12 cellular contexts compared by ENCODE assay signal in the genomic region with DNA sequence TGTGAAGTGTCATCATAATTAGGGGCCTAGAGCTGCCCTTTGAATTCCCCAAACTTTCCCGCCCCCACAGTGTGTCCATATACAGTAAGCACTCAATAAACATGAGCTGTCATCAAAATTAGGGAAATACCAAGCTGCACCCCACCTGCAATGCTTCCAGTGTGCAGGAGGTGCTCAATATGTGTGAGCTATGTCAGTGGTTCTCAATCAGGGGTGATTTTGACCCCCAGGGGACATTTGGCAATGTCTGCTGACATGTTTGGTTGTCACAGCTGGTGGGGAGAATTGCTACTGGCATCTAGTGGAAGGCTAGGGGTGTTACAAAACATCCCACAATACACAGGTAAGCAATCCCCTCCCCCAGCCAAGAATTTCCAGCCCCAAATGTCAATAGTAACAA. TPM values are rescaled to one million over a fixed set of nuclear protein-coding genes. Genes with fewer than 3 reads are reported as not detected.
A peak's percentile ranks its signal among the peaks of the same experiment; 100 is the strongest.
DNase-seq lines count a peak whose midpoint lies in the region; ATAC-seq and TF ChIP-seq lines count a peak whose summit lies in the region.
"Had no signal": no experiment of that assay in that cellular context is flagged by ENCODE, and none has a peak within 500 bp of the region (broad histone marks: within the 10 kb centered on the region; RNA-seq: fewer than 3 reads in every experiment).

No MANE protein-coding gene starts in this region.

- intact Hi-C loops in breast epithelium (cut with DNase I; ENCODE audit: low total_unique reads) = loop anchor here (10.0 kb wide), 1 partner anchor 54 kb away; no protein-coding TSS in a partner anchor

- peaks cover 30% of the 10 kb centered on the region for H3K4me1 Mint-ChIP-seq in stimulated activated naive CD8-positive, alpha-beta T cell treated with anti-CD3 and anti-CD28 coated beads, Interleukin-15, amount 100 ng/mL, for 72 hours

- peak; percentile 55 for ATAC-seq in stimulated activated naive CD8-positive, alpha-beta T cell treated with anti-CD3 and anti-CD28 coated beads, Interleukin-15, amount 100 ng/mL, for 72 hours
- ATAC-seq in HG02840 (IDR thresholded peaks at IDR 0.05; ENCODE audit: low FRiP score, unreplicated experiment) = no peak
- ATAC-seq: left colon had no signal

- H4K20me1 ChIP-seq in Loucy (ENCODE audit: insufficient read depth, low read length, poor library complexity, severe bottlenecking) = no peaks in the 10 kb centered on the region

- H3K27me3 Mint-ChIP-seq in stimulated activated naive CD8-positive, alpha-beta T cell treated with anti-CD3 and anti-CD28 coated beads, Interleukin-15, amount 100 ng/mL, for 72 hours = no peaks in the 10 kb centered on the region

- H3K9me3 ChIP-seq in breast epithelium (no peaks in the 10 kb centered on the region), Loucy (ENCODE audit: insufficient read depth, low read depth, low read length) (no peaks in the 10 kb centered on the region)
- H3K9me3 ChIP-seq: esophagus muscularis mucosa had no signal

- no peak for TF ChIP-seq POLR2A in breast epithelium (IDR thresholded peaks at IDR 0.05)

- no peak overlapping the region for H2AFZ ChIP-seq in Loucy (ENCODE audit: low read length)

- peak overlapping the region; percentile 39 to 62 for H3K4me3 Mint-ChIP-seq in stimulated activated naive CD8-positive, alpha-beta T cell treated with anti-CD3 and anti-CD28 coated beads, Interleukin-15, amount 100 ng/mL, for 72 hours

- no peaks in the 10 kb centered on the region for H3K9me3 Mint-ChIP-seq in stimulated activated naive CD8-positive, alpha-beta T cell treated with anti-CD3 and anti-CD28 coated beads, Interleukin-15, amount 100 ng/mL, for 72 hours

- H3K27me3 ChIP-seq in breast epithelium = peaks cover 0 to 42% of the 10 kb centered on the region in 2 donors
- H3K27me3 ChIP-seq in Loucy (ENCODE audit: insufficient read depth, low read length, poor library complexity, severe bottlenecking) = no peaks in the 10 kb centered on the region
- H3K27me3 ChIP-seq in brain microvascular endothelial cell (replicated peaks) = no peaks in the 10 kb centered on the region
- H3K27me3 ChIP-seq: esophagus muscularis mucosa had no signal

- no peaks in the 10 kb centered on the region for H3F3A ChIP-seq in Loucy (ENCODE audit: low read depth)

- DNase-seq in T47D (ENCODE audit: low read depth in 1 of 2, low spot score in 1 of 2) (peak; percentile 28 to 83), breast epithelium (ENCODE audit: low spot score in 2 of 2) (no peak), brain microvascular endothelial cell (no peak), NCI-H446 treated with DMSO at 0.1 percent for 48 hours (lab: John Stamatoyannopoulos, UW) (no peak), SW 1271 (lab: John Stamatoyannopoulos, UW) (no peak)
- DNase-seq in stimulated activated naive CD8-positive, alpha-beta T cell treated with anti-CD3 and anti-CD28 coated beads, Interleukin-15, amount 100 ng/mL, for 72 hours = peak in 1 of 2 donors; percentile 28
- DNase-seq: IMR-90; left colon; NK-92 treated with Interleukin-12 subunit alpha and Interleukin-12 subunit beta, amount 100 ng/mL, for 24 hours had no signal

- no peak for TF ChIP-seq CTCF in breast epithelium (IDR thresholded peaks at IDR 0.05)
- peak; percentile 37 for TF ChIP-seq CTCF in Loucy (conservative IDR thresholded peaks at IDR 0.05; ENCODE audit: low read length)
- TF ChIP-seq CTCF in brain microvascular endothelial cell (IDR thresholded peaks at IDR 0.05; ENCODE audit: low read depth, low read length, missing control alignments) = peak; percentile 26

- H3K36me3 ChIP-seq in breast epithelium = no peaks in the 10 kb centered on the region
- H3K36me3 ChIP-seq in Loucy (ENCODE audit: insufficient read depth, low read length) = no peaks in the 10 kb centered on the region
- no peaks in the 10 kb centered on the region for H3K36me3 ChIP-seq in brain microvascular endothelial cell (replicated peaks)
- H3K36me3 ChIP-seq: esophagus muscularis mucosa had no signal

- peak overlapping the region in 1 of 2 donors; percentile 81 for H3K27ac Mint-ChIP-seq in stimulated activated naive CD8-positive, alpha-beta T cell treated with anti-CD3 and anti-CD28 coated beads, Interleukin-15, amount 100 ng/mL, for 72 hours

- H3K4me1 ChIP-seq in breast epithelium (no peaks in the 10 kb centered on the region), Loucy (ENCODE audit: insufficient read depth, low read length, poor library complexity, severe bottlenecking) (peaks cover 6% of the 10 kb centered on the region)

- in situ Hi-C loops in T47D (cut with HindIII; ENCODE audit: low pct_unique_long_range_greater_than_20kb, low sequenced_read_pairs) (no loop called here), brain microvascular endothelial cell (cut with HindIII; ENCODE audit: low pct_ligation_motif_present, low sequenced_read_pairs) (no loop called here)

- H3K27ac ChIP-seq in breast epithelium = no peak overlapping the region
- no peak overlapping the region for H3K27ac ChIP-seq in brain microvascular endothelial cell
- H3K27ac ChIP-seq: esophagus muscularis mucosa had no signal

- H3K4me3 ChIP-seq in breast epithelium = peak overlapping the region in 1 of 3 donors; percentile 28
- no peak overlapping the region for H3K4me3 ChIP-seq in Loucy (ENCODE audit: low read length, poor library complexity, severe bottlenecking)
- no peak overlapping the region for H3K4me3 ChIP-seq in brain microvascular endothelial cell (ENCODE audit: low read depth, low read length)

- no peak overlapping the region for H3K9ac ChIP-seq in Loucy (ENCODE audit: low read depth, low read length, poor library complexity, severe bottlenecking)

- H3K79me2 ChIP-seq in Loucy (ENCODE audit: insufficient read depth, low read length) = no peaks in the 10 kb centered on the region

- H3K9me2 ChIP-seq in Loucy (replicated peaks; ENCODE audit: low read depth, low read length) = no peaks in the 10 kb centered on the region

- H3K4me2 ChIP-seq in Loucy (ENCODE audit: low read depth, low read length, poor library complexity, severe bottlenecking) = no peak overlapping the region

RNA-seq across cellular contexts. Expression of gene CFP, which starts 0.8 kb away (rescaled TPM):
- total RNA-seq in breast epithelium = 10 to 100 TPM in 1 of 3 donors, 1 to 10 TPM in 2; 2.6 to 17.4 (median 3.3) TPM

RNA-seq across cellular contexts. Expression of gene SYN1, which starts 9.3 kb away (rescaled TPM):
- total RNA-seq in breast epithelium = not detected

RNA-seq across cellular contexts. Expression of gene ELK1, which starts 21.4 kb away (rescaled TPM):
- 10 to 100 TPM; 18.0 to 22.0 (median 21.0) TPM for total RNA-seq in breast epithelium

RNA-seq across cellular contexts. Expression of gene UXT, which starts 30.0 kb away (rescaled TPM):
- 100 to 1,000 TPM; 130 to 155 (median 140) TPM for total RNA-seq in breast epithelium

RNA-seq across cellular contexts. Expression of gene TIMP1, which starts 46.7 kb away (rescaled TPM):
- total RNA-seq in breast epithelium = 100 to 1,000 TPM in 2 of 3 donors, 10 to 100 TPM in 1; 85.9 to 225 (median 180) TPM

Comparison
In these comparisons a context has a peak if more than half of its experiments do, and no peak if none do; other contexts are left out.
1. DNase-seq: peak in T47D (2 of 2); none in breast epithelium (0 of 2), brain microvascular endothelial cell (single experiment), NCI-H446 treated with DMSO at 0.1 percent for 48 hours (single experiment) and SW 1271 (0 of 2).
2. CTCF ChIP-seq: peak in Loucy (single experiment) and brain microvascular endothelial cell (single experiment); none in breast epithelium (0 of 3).